Comparison of ENCODE assay signal across 8 cellular contexts in the genomic region with DNA sequence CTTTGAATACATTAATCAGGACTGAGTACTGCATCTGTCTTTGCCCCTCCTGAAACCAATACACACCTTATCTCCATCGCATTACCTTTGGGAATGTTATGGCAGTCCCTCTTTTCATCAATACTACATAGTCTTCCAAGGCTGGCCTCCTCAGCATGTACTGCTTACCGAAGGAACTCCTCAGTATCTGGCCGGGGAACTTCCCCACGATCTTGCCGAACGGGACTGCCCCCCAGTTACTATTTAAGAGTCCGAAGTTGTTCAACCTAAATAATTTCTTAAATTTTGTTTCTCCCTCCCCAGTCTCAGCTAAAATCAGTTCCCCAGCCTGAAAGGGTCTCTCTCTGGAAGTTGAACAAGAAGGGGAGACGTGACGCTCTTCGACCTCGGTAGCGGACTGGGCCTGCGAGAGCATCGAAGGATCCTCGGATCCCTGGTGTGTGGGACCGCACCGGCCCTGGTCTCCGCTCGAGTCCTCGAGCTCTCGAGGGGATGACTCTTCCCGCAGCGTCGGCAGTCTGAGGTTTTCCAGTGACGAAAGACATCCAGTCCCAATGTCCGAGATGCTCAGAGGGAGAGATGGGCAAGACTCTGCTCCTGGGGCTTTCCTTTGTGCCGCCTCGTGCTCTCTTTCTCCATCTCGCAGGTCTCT. TPM values are rescaled to one million over a fixed set of nuclear protein-coding genes. Genes with fewer than 3 reads are reported as not detected.
DNase-seq lines count a peak whose midpoint lies in the region; ATAC-seq and TF ChIP-seq lines count a peak whose summit lies in the region.

No MANE protein-coding gene starts in this region.

- no peaks in the 10 kb centered on the region for H3K9me3 Mint-ChIP-seq in CD4-positive, alpha-beta T cell

- H3K4me3 Mint-ChIP-seq in CD4-positive, alpha-beta T cell = peak overlapping the region; percentile 99

- H3K4me1 ChIP-seq in ovary (ENCODE audit: insufficient read depth) = peaks cover 11% of the 10 kb centered on the region

- H3K27ac ChIP-seq in CD4-positive, alpha-beta T cell (ENCODE audit: low read depth, low read length) = peak overlapping the region; percentile 93
- peak overlapping the region; percentile 2 to 48 for H3K27ac ChIP-seq in ovary

- intact Hi-C loops in CD4-positive, alpha-beta T cell (cut with DNase I, micrococcal nuclease) = loop anchor here (1.0 to 5.0 kb wide), 5 partner anchors 25 to 1097 kb away; a partner anchor contains a TSS
- intact Hi-C loops in ovary (cut with DNase I) = no loop called here

- WGBS in ovary, 3 donors = 0% methylated on average over 29 of the region's 29 CpGs

- TF ChIP-seq EP300 in ovary (IDR thresholded peaks at IDR 0.05) = no peak

- no peaks in the 10 kb centered on the region for H3K27me3 Mint-ChIP-seq in CD4-positive, alpha-beta T cell

- no peaks in the 10 kb centered on the region for H3K27me3 ChIP-seq in CD4-positive, alpha-beta T cell (ENCODE audit: control insufficient read depth, insufficient read depth, low read length)
- no peaks in the 10 kb centered on the region for H3K27me3 ChIP-seq in ovary

- H3K27ac Mint-ChIP-seq in CD4-positive, alpha-beta T cell = peak overlapping the region; percentile 99

- CTCF ChIA-PET in CD4-positive, alpha-beta T cell (lab: Charles Lee) = interaction anchor here (0.8 to 1.6 kb wide), 2 partner anchors 53 to 303 kb away, joined by 3 to 7 read pairs; no protein-coding TSS in a partner anchor

- no peak for TF ChIP-seq CTCF in CD4-positive, alpha-beta T cell (IDR thresholded peaks at IDR 0.05)
- TF ChIP-seq CTCF in WI38 (IDR thresholded peaks at IDR 0.05; ENCODE audit: low read depth, low read length) (no peak), fibroblast of mammary gland (conservative IDR thresholded peaks at IDR 0.05; ENCODE audit: control insufficient read depth, insufficient read depth, low read depth, low read length) (no peak), ovary (IDR thresholded peaks at IDR 0.05) (no peak)

- peak in 1 of 10 experiments; percentile 3 for DNase-seq in CD4-positive, alpha-beta T cell
- no peak for DNase-seq in fibroblast of mammary gland (ENCODE audit: low read depth)
- peak in 1 of 5 donors; percentile 23 for DNase-seq in ovary
- no peak for DNase-seq in SK-N-DZ (ENCODE audit: low spot score)
- DNase-seq in G401 (ENCODE audit: low spot score) = no peak

- H3K36me3 Mint-ChIP-seq in CD4-positive, alpha-beta T cell (ENCODE audit: low read depth) = peaks cover 44% of the 10 kb centered on the region

- POLR2A ChIA-PET in CD4-positive, alpha-beta T cell (lab: Charles Lee) = interaction anchor here (0.8 to 3.9 kb wide), 31 partner anchors 9 to 1819 kb away, joined by 3 to 128 read pairs (median 5); a partner anchor contains a TSS

- H3K4me3 ChIP-seq in WI38 (ENCODE audit: low read depth, low read length) (peak overlapping the region; percentile 94), fibroblast of mammary gland (ENCODE audit: control insufficient read depth, low read depth, low read length) (peak overlapping the region; percentile 95), ovary (peak overlapping the region; percentile 88)

- ATAC-seq in CD4-positive, alpha-beta T cell (ENCODE audit: poor library complexity) = peak; percentile 13
- peak; percentile 10 for ATAC-seq in GM19324 (IDR thresholded peaks at IDR 0.05; ENCODE audit: low FRiP score, unreplicated experiment)
- ATAC-seq in HG03439 (IDR thresholded peaks at IDR 0.05; ENCODE audit: unreplicated experiment) = peak; percentile 19

- H3K9me3 ChIP-seq in CD4-positive, alpha-beta T cell (ENCODE audit: control insufficient read depth, low read length) = no peaks in the 10 kb centered on the region
- no peaks in the 10 kb centered on the region for H3K9me3 ChIP-seq in ovary

- H3K36me3 ChIP-seq in ovary = no peaks in the 10 kb centered on the region

- no peak for TF ChIP-seq POLR2A in ovary (IDR thresholded peaks at IDR 0.05)

- peaks cover 44% of the 10 kb centered on the region for H3K4me1 Mint-ChIP-seq in CD4-positive, alpha-beta T cell (ENCODE audit: low read depth)

- in situ Hi-C loops in G401 (cut with HindIII; ENCODE audit: low sequenced_read_pairs) = no loop called here

RNA-seq across cellular contexts. Expression of a gene that starts 0.5 kb away (rescaled TPM):
- 10 to 100 TPM; 18.7 to 20.8 TPM for total RNA-seq in CD4-positive, alpha-beta T cell
- 10 to 100 TPM in 6 of 7 donors, 1 to 10 TPM in 1; 8.1 to 18.4 (median 14.2) TPM for total RNA-seq in ovary
- polyA plus RNA-seq in ovary = 10 to 100 TPM; 11.7 to 13.0 TPM
- 23.6 and 28.6 TPM in 2 replicates for polyA plus RNA-seq in SK-N-DZ (2014; cell fraction: cytosol; rRNA removed)
- 17.4 and 37.0 TPM in 2 replicates for polyA plus RNA-seq in SK-N-DZ (2014; cell fraction: nucleus; rRNA removed)
- total RNA-seq in G401 (2014; rRNA removed; shearing (Covaris generic)) = 21.8 and 46.1 TPM in 2 replicates

RNA-seq across cellular contexts. Expression of a gene that starts 24.8 kb away (rescaled TPM):
- 10 to 100 TPM; 62.4 to 73.2 TPM for total RNA-seq in CD4-positive, alpha-beta T cell
- total RNA-seq in ovary = 10 to 100 TPM; 29.0 to 63.5 (median 46.8) TPM
- polyA plus RNA-seq in ovary = 10 to 100 TPM; 14.0 to 29.0 TPM
- 45.3 and 50.6 TPM in 2 replicates for polyA plus RNA-seq in SK-N-DZ (2014; cell fraction: cytosol; rRNA removed)
- polyA plus RNA-seq in SK-N-DZ (2014; cell fraction: nucleus; rRNA removed) = 45.7 and 47.5 TPM in 2 replicates
- total RNA-seq in G401 (2014; rRNA removed; shearing (Covaris generic)) = 103 and 171 TPM in 2 replicates

RNA-seq across cellular contexts. Expression of a gene that starts 59.0 kb away (rescaled TPM):
- 10 to 100 TPM; 12.7 to 12.8 TPM for total RNA-seq in CD4-positive, alpha-beta T cell
- total RNA-seq in ovary = 1 to 10 TPM in 4 of 7 donors, under 1 TPM in 3; 0.58 to 4.3 (median 1.8) TPM
- polyA plus RNA-seq in ovary = under 1 TPM; 0.13 to 0.53 TPM
- polyA plus RNA-seq in SK-N-DZ (2014; cell fraction: cytosol; rRNA removed) = 0.08 TPM in 1 of 2 replicates, not detected in the other
- 0.08 and 1.3 TPM in 2 replicates for polyA plus RNA-seq in SK-N-DZ (2014; cell fraction: nucleus; rRNA removed)
- total RNA-seq in G401 (2014; rRNA removed; shearing (Covaris generic)) = 0.17 and 1.7 TPM in 2 replicates

Comparison
In these comparisons a context has a peak if more than half of its experiments do, and no peak if none do; other contexts are left out.
1. intact Hi-C loops: an anchor here in CD4-positive, alpha-beta T cell (1.0 to 5.0 kb wide); none called in ovary.